Comparison of ENCODE assay signal across 23 cellular contexts in the genomic region with DNA sequence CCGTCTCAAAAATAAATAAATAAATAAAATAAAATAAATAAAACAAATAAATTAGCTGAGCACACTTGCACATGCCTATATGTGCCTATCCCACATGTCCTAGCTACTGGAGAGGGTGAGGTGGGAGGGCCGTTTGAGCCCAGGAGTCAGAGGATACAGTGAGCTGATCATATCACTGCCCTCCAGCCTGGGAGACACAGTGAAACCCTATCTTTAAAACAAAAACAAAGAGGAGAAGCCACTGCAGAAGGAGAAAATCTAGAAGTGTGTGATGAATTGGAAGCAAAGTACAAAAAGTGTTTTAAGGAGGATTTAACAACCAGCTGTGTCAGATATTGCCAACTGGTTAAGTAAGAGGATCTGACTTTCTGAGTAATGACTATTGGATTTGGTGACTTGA.
DNase-seq lines count a peak whose midpoint lies in the region; ATAC-seq and TF ChIP-seq lines count a peak whose summit lies in the region.
"Had no signal": no experiment of that assay in that cellular context is flagged by ENCODE, and none has a peak within 500 bp of the region (broad histone marks: within the 10 kb centered on the region; RNA-seq: fewer than 3 reads in every experiment).

No MANE protein-coding gene starts in this region.

- no peaks in the 10 kb centered on the region for H3K79me2 ChIP-seq in OCI-LY3 (ENCODE audit: low read length)

- ATAC-seq in sciatic nerve = peak; percentile 10
- ATAC-seq in natural killer cell = no peak
- ATAC-seq: A549; CD8-positive, alpha-beta T cell had no signal

- H3K4me1 Mint-ChIP-seq in nephron progenitor cell (peaks cover 14% of the 10 kb centered on the region), natural killer cell (no peaks in the 10 kb centered on the region)
- H3K4me1 Mint-ChIP-seq: B cell had no signal

- no peak overlapping the region for H3K4me3 Mint-ChIP-seq in nephron progenitor cell
- no peak overlapping the region for H3K4me3 Mint-ChIP-seq in natural killer cell
- H3K4me3 Mint-ChIP-seq: B cell; CD4-positive, alpha-beta T cell; CD8-positive, alpha-beta T cell had no signal

- no peak overlapping the region for H3K9ac ChIP-seq in OCI-LY3 (ENCODE audit: low read length)
- H3K9ac ChIP-seq: BLaER1 treated with 17β-estradiol and CSF1 and Interleukin-3, amounts not matched to agents 10 nM and 100 nM had no signal

- peaks cover 27% of the 10 kb centered on the region for H3K27me3 ChIP-seq in OCI-LY3 (ENCODE audit: low read depth, low read length)
- H3K27me3 ChIP-seq: BLaER1 treated with 17β-estradiol and CSF1 and Interleukin-3, amounts not matched to agents 10 nM and 100 nM had no signal

- H3K9me3 Mint-ChIP-seq in nephron progenitor cell = no peaks in the 10 kb centered on the region
- H3K9me3 Mint-ChIP-seq in natural killer cell = peaks cover 6 to 11% of the 10 kb centered on the region in 2 donors
- H3K9me3 Mint-ChIP-seq: CD4-positive, alpha-beta T cell; CD8-positive, alpha-beta T cell had no signal

- H3K9me3 ChIP-seq in OCI-LY3 (ENCODE audit: insufficient read depth, low read length) = no peaks in the 10 kb centered on the region
- H3K9me3 ChIP-seq: A549; BLaER1 treated with 17β-estradiol and CSF1 and Interleukin-3, amounts not matched to agents 10 nM and 100 nM had no signal

- H3K36me3 Mint-ChIP-seq in nephron progenitor cell (ENCODE audit: low read depth) (no peaks in the 10 kb centered on the region), natural killer cell (no peaks in the 10 kb centered on the region)
- H3K36me3 Mint-ChIP-seq: CD8-positive, alpha-beta T cell had no signal

- TF ChIP-seq CTCF in OCI-LY3 (IDR thresholded peaks at IDR 0.05; ENCODE audit: low read depth, low read length) (no peak), nephron progenitor cell (IDR thresholded peaks at IDR 0.05) (no peak), natural killer cell (IDR thresholded peaks at IDR 0.05) (no peak)

- H2AFZ ChIP-seq in OCI-LY3 (ENCODE audit: low read depth, low read length) = no peak overlapping the region

- intact Hi-C loops in sciatic nerve (cut with DNase I) = no loop called here
- intact Hi-C loops in natural killer cell (cut with micrococcal nuclease) = no loop called here

- H3K27me3 Mint-ChIP-seq in nephron progenitor cell (ENCODE audit: low read depth, poor library complexity) (peaks cover 3% of the 10 kb centered on the region), natural killer cell (ENCODE audit: low read depth in 2 of 2) (no peaks in the 10 kb centered on the region)
- H3K27me3 Mint-ChIP-seq: B cell; CD4-positive, alpha-beta T cell had no signal

- no peak overlapping the region for H3K4me3 ChIP-seq in OCI-LY3 (ENCODE audit: low read length)
- H3K4me3 ChIP-seq: A549; BLaER1 treated with 17β-estradiol and CSF1 and Interleukin-3, amounts not matched to agents 10 nM and 100 nM; GM12878 had no signal

- H3K27ac Mint-ChIP-seq in nephron progenitor cell (peak overlapping the region; percentile 15), natural killer cell (no peak overlapping the region)
- H3K27ac Mint-ChIP-seq: B cell; CD4-positive, alpha-beta T cell; CD8-positive, alpha-beta T cell had no signal

- peak overlapping the region; percentile 3; the same call in 1 of the 2 replicates for H3K4me2 ChIP-seq in OCI-LY3 (ENCODE audit: low read length)
- H3K4me2 ChIP-seq: A549 had no signal

- DNase-seq in NCI-H82 (lab: John Stamatoyannopoulos, UW) = peak; percentile 46
- DNase-seq in nephron progenitor cell = no peak
- DNase-seq in sciatic nerve (ENCODE audit: low spot score) = no peak
- DNase-seq in activated CD4-positive, alpha-beta T cell treated with anti-CD3 and anti-CD28 coated beads, Interleukin-2, amount 50 U/mL, for 1 hour = no peak
- DNase-seq in anterior cingulate cortex (lab: John Stamatoyannopoulos, UW) = no peak
- no peak for DNase-seq in natural killer cell
- DNase-seq: AML-193; CD4-positive, alpha-beta T cell; CD8-positive, alpha-beta T cell; DMS 273 treated with DMSO at 0.1 percent for 48 hours; DMS153; DMS53; DMS79; DND-41; EL; GDM1 had no signal

- H3K4me1 ChIP-seq in OCI-LY3 (ENCODE audit: low read length) = peaks cover 12% of the 10 kb centered on the region
- H3K4me1 ChIP-seq: A549; BLaER1 treated with 17β-estradiol and CSF1 and Interleukin-3, amounts not matched to agents 10 nM and 100 nM had no signal

- H3K36me3 ChIP-seq in OCI-LY3 (replicated peaks; ENCODE audit: low read depth, low read length) = no peaks in the 10 kb centered on the region
- H3K36me3 ChIP-seq: BLaER1 treated with 17β-estradiol and CSF1 and Interleukin-3, amounts not matched to agents 10 nM and 100 nM had no signal

- no peak overlapping the region for H3K27ac ChIP-seq in OCI-LY3 (ENCODE audit: low read length)
- H3K27ac ChIP-seq: 22Rv1; A549; BLaER1 treated with 17β-estradiol and CSF1 and Interleukin-3, amounts not matched to agents 10 nM and 100 nM; C4-2B had no signal

- H4K20me1 ChIP-seq in OCI-LY3 (ENCODE audit: insufficient read depth, low read length) = no peaks in the 10 kb centered on the region
- H4K20me1 ChIP-seq: BLaER1 treated with 17β-estradiol and CSF1 and Interleukin-3, amounts not matched to agents 10 nM and 100 nM had no signal
